Comparison of ENCODE assay signal across 10 cellular contexts in genomic region chr22:23204541-23205157, GRCh38. TPM values are rescaled to one million over a fixed set of nuclear protein-coding genes. Genes with fewer than 3 reads are reported as not detected.
DNase-seq lines count a peak whose midpoint lies in the region; ATAC-seq, FAIRE-seq and TF ChIP-seq lines count a peak whose summit lies in the region.
"Had no signal": no experiment of that assay in that cellular context is flagged by ENCODE, and none has a peak within 500 bp of the region (broad histone marks: within the 10 kb centered on the region; RNA-seq: fewer than 3 reads in every experiment).

No MANE protein-coding gene starts in this region.

- in situ Hi-C loops in IMR-90 (cut with MboI; ENCODE audit: low sequenced_read_pairs), result no loop called here

- WGBS in IMR-90 (ENCODE audit: extremely low coverage in 2 of 2, insufficient read length in 1 of 2), 2 experiments, result no CpG with 5 or more reads among the region's 11 CpGs
- 37 to 68% methylated on average over 11 of the region's 11 CpGs for WGBS in sigmoid colon, 2 donors

- no peak overlapping the region for H3K9ac ChIP-seq in IMR-90 (ENCODE audit: low read depth, low read length)

- peaks cover 49% of the 10 kb centered on the region for H4K20me1 ChIP-seq in IMR-90 (ENCODE audit: insufficient read depth, low read length)

- no peak overlapping the region for H4K5ac ChIP-seq in IMR-90 (ENCODE audit: low read depth, low read length)

- POLR2A ChIA-PET in IMR-90 (lab: Charles Lee; ENCODE audit: unreplicated experiment), result interaction anchor here (0.6 kb wide), 1 partner anchor 35 kb away, joined by 7 read pairs; no protein-coding TSS in a partner anchor

- peaks cover 12 to 64% of the 10 kb centered on the region in 2 experiments for H3K79me1 ChIP-seq in IMR-90 (ENCODE audit: low read depth in 1 of 2, low read length in 2 of 2)

- peaks cover 28% of the 10 kb centered on the region for H3K9me1 ChIP-seq in IMR-90 (ENCODE audit: insufficient read depth, low read length)

- H3K18ac ChIP-seq in IMR-90 (ENCODE audit: low read depth, low read length), result no peak overlapping the region

- no peak overlapping the region for H3K4me2 ChIP-seq in IMR-90 (ENCODE audit: low read depth, low read length)

- H2BK20ac ChIP-seq in IMR-90 (ENCODE audit: low read depth, low read length), result no peak overlapping the region

- H4K8ac ChIP-seq in IMR-90 (ENCODE audit: low read depth in 2 of 2, low read length in 2 of 2), result no peak overlapping the region

- peak overlapping the region; percentile 2 for H2AFZ ChIP-seq in IMR-90 (replicated peaks; ENCODE audit: low read length, poor library complexity)

- H3K36me3 ChIP-seq in IMR-90 (ENCODE audit: control insufficient read depth, insufficient read depth, low read length) (peaks cover 4% of the 10 kb centered on the region), RWPE2 (ENCODE audit: low read depth) (peaks cover 29% of the 10 kb centered on the region), left ventricle myocardium inferior (no peaks in the 10 kb centered on the region), sigmoid colon (no peaks in the 10 kb centered on the region)

- H2AK9ac ChIP-seq in IMR-90 (replicated peaks; ENCODE audit: low read depth, low read length, poor library complexity), result peak overlapping the region; percentile 70

- H3K4me3 ChIP-seq in IMR-90 (ENCODE audit: insufficient read depth, low read depth, low read length), result no peak overlapping the region
- H3K4me3 ChIP-seq in RWPE2 (ENCODE audit: severe bottlenecking), result no peak overlapping the region
- H3K4me3 ChIP-seq in left ventricle myocardium inferior, result no peak overlapping the region
- no peak overlapping the region for H3K4me3 ChIP-seq in sigmoid colon

- dilution Hi-C loops in IMR-90 (cut with HindIII; ENCODE audit: low sequenced_read_pairs, unreplicated experiment), result no loop called here

- H2BK15ac ChIP-seq in IMR-90 (ENCODE audit: low read depth, low read length), result no peak overlapping the region

- TF ChIP-seq CTCF in IMR-90 (conservative IDR thresholded peaks at IDR 0.05; ENCODE audit: low read depth, low read length), result no peak
- no peak for TF ChIP-seq CTCF in RWPE2 (IDR thresholded peaks at IDR 0.05; ENCODE audit: poor library complexity, severe bottlenecking)
- TF ChIP-seq CTCF in left ventricle myocardium inferior (IDR thresholded peaks at IDR 0.05; ENCODE audit: borderline replicate concordance), result peak; percentile 24
- no peak for TF ChIP-seq CTCF in sigmoid colon (IDR thresholded peaks at IDR 0.05)

- TF ChIP-seq POLR2A in IMR-90 (IDR thresholded peaks at IDR 0.05; ENCODE audit: low read depth, low read length), result no peak
- TF ChIP-seq POLR2A in sigmoid colon (IDR thresholded peaks at IDR 0.05), result no peak
- no peak for TF ChIP-seq POLR2A in GM12891 (IDR thresholded peaks at IDR 0.05; ENCODE audit: low read depth, low read length)

- H3K27me3 ChIP-seq in IMR-90 (ENCODE audit: control insufficient read depth, insufficient read depth, low read length), result no peaks in the 10 kb centered on the region
- no peaks in the 10 kb centered on the region for H3K27me3 ChIP-seq in RWPE2 (ENCODE audit: insufficient read depth, poor library complexity, severe bottlenecking)
- H3K27me3 ChIP-seq in left ventricle myocardium inferior (ENCODE audit: low read depth), result no peaks in the 10 kb centered on the region
- H3K27me3 ChIP-seq in sigmoid colon, result no peaks in the 10 kb centered on the region

- no peak for ATAC-seq in IMR-90 (ENCODE audit: low read depth)
- ATAC-seq in RWPE2 (ENCODE audit: low read depth), result peak; percentile 28; the same call in 2 of the 3 replicates
- no peak for ATAC-seq in GM19328 (IDR thresholded peaks at IDR 0.05; ENCODE audit: unreplicated experiment)
- ATAC-seq in GM21786 (IDR thresholded peaks at IDR 0.05; ENCODE audit: unreplicated experiment), result no peak
- ATAC-seq in GM21515 (IDR thresholded peaks at IDR 0.05; ENCODE audit: unreplicated experiment), result no peak

- intact Hi-C loops in IMR-90 (cut with micrococcal nuclease), result no loop called here
- intact Hi-C loops in left ventricle myocardium inferior (cut with micrococcal nuclease), result no loop called here
- intact Hi-C loops in sigmoid colon (cut with DNase I), result no loop called here

- no peak for DNase-seq in IMR-90
- DNase-seq in RWPE2 (ENCODE audit: low spot score), result no peak
- DNase-seq in left ventricle myocardium inferior, result peak; percentile 85
- DNase-seq in sigmoid colon, result peak; percentile 79
- DNase-seq in GM12891 (ENCODE audit: insufficient read length, low spot score), result no peak
- DNase-seq: activated CD8-positive, alpha-beta memory T cell treated with anti-CD3 and anti-CD28 coated beads, Interleukin-2, amount 50 U/mL, for 48 hours; cortex of kidney had no signal

- H2BK5ac ChIP-seq in IMR-90 (ENCODE audit: low read depth, low read length, poor library complexity, severe bottlenecking), result no peak overlapping the region

- no peak overlapping the region for H3K14ac ChIP-seq in IMR-90 (replicated peaks; ENCODE audit: low read depth, low read length)

- H3K9me3 ChIP-seq in IMR-90 (ENCODE audit: control insufficient read depth, insufficient read depth, low read length) (no peaks in the 10 kb centered on the region), RWPE2 (ENCODE audit: severe bottlenecking) (peaks cover 6% of the 10 kb centered on the region), left ventricle myocardium inferior (replicated peaks) (no peaks in the 10 kb centered on the region), sigmoid colon (no peaks in the 10 kb centered on the region)

- H3K23ac ChIP-seq in IMR-90 (ENCODE audit: low read depth, low read length), result no peak overlapping the region; the same call in 1 of the 2 replicates

- CTCF ChIA-PET in IMR-90 (lab: Yijun Ruan, JAX), result no interaction called here

- no peak for FAIRE-seq in GM12891 (lab: Jason Lieb, UNC)

- no peak for TF ChIP-seq EP300 in sigmoid colon (IDR thresholded peaks at IDR 0.05)

- H2BK120ac ChIP-seq in IMR-90 (ENCODE audit: low read depth, low read length), result no peak overlapping the region

- H3K4me1 ChIP-seq in IMR-90 (ENCODE audit: control insufficient read depth, insufficient read depth, low read length) (no peaks in the 10 kb centered on the region; the same call in 1 of the 2 replicates), RWPE2 (ENCODE audit: insufficient read depth, poor library complexity, severe bottlenecking) (peaks cover 20% of the 10 kb centered on the region), left ventricle myocardium inferior (peaks cover 38% of the 10 kb centered on the region), sigmoid colon (peaks cover 0 to 33% (median 24%) of the 10 kb centered on the region in 4 donors)

- H3K4ac ChIP-seq in IMR-90 (ENCODE audit: low read depth, low read length), result no peak overlapping the region

- H4K91ac ChIP-seq in IMR-90 (ENCODE audit: insufficient read depth, low read depth, low read length), result no peak overlapping the region

- no TSS peak for BruUV-seq in IMR-90 (replicated peaks; lab: Mats Ljungman, UMichigan)

- H3K56ac ChIP-seq in IMR-90 (ENCODE audit: extremely low read depth, insufficient read depth, low read length), result no peak overlapping the region

- no peak for TF ChIP-seq RAD21 in IMR-90 (IDR thresholded peaks at IDR 0.05; ENCODE audit: low read length)

- no peak overlapping the region for H2AK5ac ChIP-seq in IMR-90 (ENCODE audit: low read depth, low read length)

- H3K27ac ChIP-seq in IMR-90 (ENCODE audit: insufficient read depth, low read length) (no peak overlapping the region), RWPE2 (ENCODE audit: poor library complexity, severe bottlenecking) (peak overlapping the region; percentile 39), left ventricle myocardium inferior (replicated peaks) (peak overlapping the region; percentile 75), sigmoid colon (peak overlapping the region; percentile 45 to 72 (median 64))

TF ChIP-seq in IMR-90, 13 proteins besides CTCF, POLR2A, EP300 and RAD21:
- TF ChIP-seq MAFK (IDR thresholded peaks at IDR 0.05; ENCODE audit: low read depth, low read length), result no peak
- no peak for TF ChIP-seq MXI1 (IDR thresholded peaks at IDR 0.05; ENCODE audit: borderline replicate concordance, low read depth, low read length)
- TF ChIP-seq BHLHE40 (IDR thresholded peaks at IDR 0.05; ENCODE audit: low read depth, low read length), result no peak

TF ChIP-seq in GM12891, 5 proteins besides CTCF, POLR2A, EP300 and RAD21:
- TF ChIP-seq SPI1 (IDR thresholded peaks at IDR 0.05; ENCODE audit: low read depth, low read length) (no peak), POU2F2 (IDR thresholded peaks at IDR 0.05; ENCODE audit: low read depth, low read length) (no peak), PAX5 (IDR thresholded peaks at IDR 0.05; ENCODE audit: insufficient read depth, low read length, severe bottlenecking) (no peak), TAF1 (IDR thresholded peaks at IDR 0.05; ENCODE audit: low read depth, low read length) (no peak), POLR2AphosphoS5 (IDR thresholded peaks at IDR 0.05; ENCODE audit: low read depth, low read length) (no peak)

RNA-seq across cellular contexts. Expression of gene BCR, which starts 24.3 kb away (rescaled TPM):
- total RNA-seq in IMR-90 (2012; rRNA removed), result 28.9 and 30.8 TPM in 2 replicates
- polyA plus RNA-seq in IMR-90 (2012; rRNA removed), result 43.0 and 44.6 TPM in 2 replicates
- 30.9 and 40.0 TPM in 2 replicates for polyA plus RNA-seq in IMR-90 (2012; cell fraction: cytosol; rRNA removed)
- polyA plus RNA-seq in IMR-90 (2012; cell fraction: nucleus; rRNA removed; ENCODE audit: low replicate concordance), result 36.1 and 42.1 TPM in 2 replicates
- total RNA-seq in left ventricle myocardium inferior, result 26.7 TPM
- total RNA-seq in sigmoid colon, result 10 to 100 TPM; 13.2 to 39.9 (median 21.5) TPM
- 10 to 100 TPM; 10.8 to 25.9 (median 10.9) TPM for polyA plus RNA-seq in sigmoid colon
- polyA plus RNA-seq in GM12891 (2012; ENCODE audit: low read depth, missing spikeins), result 12.5 TPM

RNA-seq across cellular contexts. Expression of gene RAB36, which starts 59.4 kb away (rescaled TPM):
- 2.5 and 3.6 TPM in 2 replicates for total RNA-seq in IMR-90 (2012; rRNA removed)
- polyA plus RNA-seq in IMR-90 (2012; rRNA removed), result 4.0 TPM in 2 replicates
- polyA plus RNA-seq in IMR-90 (2012; cell fraction: cytosol; rRNA removed), result 2.3 and 3.7 TPM in 2 replicates
- 4.6 and 6.6 TPM in 2 replicates for polyA plus RNA-seq in IMR-90 (2012; cell fraction: nucleus; rRNA removed; ENCODE audit: low replicate concordance)
- total RNA-seq in left ventricle myocardium inferior, result 0.47 TPM
- 1 to 10 TPM; 2.1 to 5.3 (median 3.5) TPM for total RNA-seq in sigmoid colon
- polyA plus RNA-seq in sigmoid colon, result 1 to 10 TPM in 1 of 3 donors, under 1 TPM in 2; 0.23 to 1.5 (median 0.60) TPM
- polyA plus RNA-seq in GM12891 (2012; ENCODE audit: low read depth, missing spikeins), result 0.15 TPM

Comparison
In these comparisons a context has a peak if more than half of its experiments do, and no peak if none do; other contexts are left out.
1. DNase-seq: peak in left ventricle myocardium inferior (single experiment) and sigmoid colon (single experiment); none in IMR-90 (single experiment), RWPE2 (single experiment) and GM12891 (single experiment).